ENCODE assay signal across 1 cellular context in the genomic region with DNA sequence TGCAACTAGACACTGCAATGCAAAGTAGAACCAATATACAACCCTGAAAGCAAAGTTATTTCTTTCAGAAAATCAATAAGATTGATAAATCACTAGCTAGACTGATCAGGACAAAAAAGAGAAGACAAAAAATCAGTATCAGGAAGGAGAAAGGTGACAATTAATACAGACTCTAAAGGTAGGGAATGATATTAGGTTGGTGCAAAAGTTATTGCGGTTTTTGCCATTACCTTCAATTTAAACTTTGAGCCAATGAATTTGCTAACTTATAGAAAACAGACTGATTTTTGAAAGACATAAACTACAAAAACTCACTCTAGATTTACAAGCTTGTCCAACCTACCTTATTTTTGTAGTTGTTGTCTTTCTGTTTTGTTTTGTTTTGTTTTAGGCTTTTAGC.
TF ChIP-seq lines count a peak whose summit lies in the region.

No MANE protein-coding gene starts in this region.

TF ChIP-seq in K562, 482 proteins besides CTCF, POLR2A, EP300 and RAD21:
- TF ChIP-seq, protein P1, sequence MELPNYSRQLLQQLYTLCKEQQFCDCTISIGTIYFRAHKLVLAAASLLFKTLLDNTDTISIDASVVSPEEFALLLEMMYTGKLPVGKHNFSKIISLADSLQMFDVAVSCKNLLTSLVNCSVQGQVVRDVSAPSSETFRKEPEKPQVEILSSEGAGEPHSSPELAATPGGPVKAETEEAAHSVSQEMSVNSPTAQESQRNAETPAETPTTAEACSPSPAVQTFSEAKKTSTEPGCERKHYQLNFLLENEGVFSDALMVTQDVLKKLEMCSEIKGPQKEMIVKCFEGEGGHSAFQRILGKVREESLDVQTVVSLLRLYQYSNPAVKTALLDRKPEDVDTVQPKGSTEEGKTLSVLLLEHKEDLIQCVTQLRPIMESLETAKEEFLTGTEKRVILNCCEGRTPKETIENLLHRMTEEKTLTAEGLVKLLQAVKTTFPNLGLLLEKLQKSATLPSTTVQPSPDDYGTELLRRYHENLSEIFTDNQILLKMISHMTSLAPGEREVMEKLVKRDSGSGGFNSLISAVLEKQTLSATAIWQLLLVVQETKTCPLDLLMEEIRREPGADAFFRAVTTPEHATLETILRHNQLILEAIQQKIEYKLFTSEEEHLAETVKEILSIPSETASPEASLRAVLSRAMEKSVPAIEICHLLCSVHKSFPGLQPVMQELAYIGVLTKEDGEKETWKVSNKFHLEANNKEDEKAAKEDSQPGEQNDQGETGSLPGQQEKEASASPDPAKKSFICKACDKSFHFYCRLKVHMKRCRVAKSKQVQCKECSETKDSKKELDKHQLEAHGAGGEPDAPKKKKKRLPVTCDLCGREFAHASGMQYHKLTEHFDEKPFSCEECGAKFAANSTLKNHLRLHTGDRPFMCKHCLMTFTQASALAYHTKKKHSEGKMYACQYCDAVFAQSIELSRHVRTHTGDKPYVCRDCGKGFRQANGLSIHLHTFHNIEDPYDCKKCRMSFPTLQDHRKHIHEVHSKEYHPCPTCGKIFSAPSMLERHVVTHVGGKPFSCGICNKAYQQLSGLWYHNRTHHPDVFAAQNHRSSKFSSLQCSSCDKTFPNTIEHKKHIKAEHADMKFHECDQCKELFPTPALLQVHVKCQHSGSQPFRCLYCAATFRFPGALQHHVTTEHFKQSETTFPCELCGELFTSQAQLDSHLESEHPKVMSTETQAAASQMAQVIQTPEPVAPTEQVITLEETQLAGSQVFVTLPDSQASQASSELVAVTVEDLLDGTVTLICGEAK (IDR thresholded peaks at IDR 0.05) = peak; percentile 53; the same call in 1 of the 2 replicates
- TF ChIP-seq, protein P1 (CRISPR knock-in tag; IDR thresholded peaks at IDR 0.05) = no peak
- no peak for TF ChIP-seq SREBF1 (IDR thresholded peaks at IDR 0.05; ENCODE audit: borderline replicate concordance, low read depth, low read length)
